Comparison of ENCODE assay signal across 14 cellular contexts in the genomic region with DNA sequence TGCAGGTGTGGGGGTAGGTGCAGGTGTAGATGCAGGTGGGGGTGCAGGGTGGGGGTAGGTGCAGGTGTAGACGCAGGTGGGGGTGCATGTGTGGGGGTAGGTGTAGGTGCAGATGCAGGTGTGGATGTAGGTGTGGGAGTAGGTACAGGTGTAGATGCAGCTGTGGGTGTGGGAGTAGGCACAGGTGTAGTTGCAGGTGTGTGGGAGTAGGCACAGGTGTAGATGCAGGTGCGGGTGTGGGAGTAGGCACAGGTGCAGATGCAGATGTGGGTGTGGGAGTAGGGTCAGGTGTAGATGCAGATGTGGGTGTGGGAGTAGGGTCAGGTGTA.
DNase-seq lines count a peak whose midpoint lies in the region; ATAC-seq, FAIRE-seq and TF ChIP-seq lines count a peak whose summit lies in the region.
"Had no signal": no experiment of that assay in that cellular context is flagged by ENCODE, and none has a peak within 500 bp of the region (broad histone marks: within the 10 kb centered on the region; RNA-seq: fewer than 3 reads in every experiment).

No MANE protein-coding gene starts in this region.

- peaks cover 2% of the 10 kb centered on the region for H3K36me3 Mint-ChIP-seq in neural progenitor cell

- TF ChIP-seq EP300 in K562 (IDR thresholded peaks at IDR 0.05; ENCODE audit: low read length): no peak

- CTCF ChIA-PET in K562 (lab: Yijun Ruan, JAX; ENCODE audit: low intra/inter-chr PET ratio): no interaction called here

- H3K4me1 ChIP-seq in left ventricle myocardium inferior (peaks cover 9% of the 10 kb centered on the region), K562 (replicated peaks in 1 of 2; ENCODE audit: control insufficient read depth in 2 of 2, insufficient read depth in 2 of 2, low read length in 2 of 2) (peaks cover 7 to 27% of the 10 kb centered on the region in 2 experiments; a peak in 4 of 5 replicates), neural progenitor cell (peaks cover 11% of the 10 kb centered on the region)

- DNase-seq in left ventricle myocardium inferior: peak; percentile 5
- no peak for DNase-seq in left ventricle myocardium superior
- no peak for DNase-seq in K562 (ENCODE audit: extremely low read depth in 1 of 4, low spot score in 3 of 4)
- no peak for DNase-seq in neural progenitor cell (ENCODE audit: low spot score)
- DNase-seq in NCI-H345 (lab: John Stamatoyannopoulos, UW): no peak
- DNase-seq: ACHN; NCI-H1436; NCI-H2029; NCI-H2171; NK-92 treated with Interleukin-12 subunit alpha and Interleukin-12 subunit beta, amount 100 ng/mL, for 24 hours had no signal

- H4K20me1 ChIP-seq in K562 (replicated peaks; ENCODE audit: control insufficient read depth, insufficient read depth, low read length) (peaks cover 13% of the 10 kb centered on the region), neural progenitor cell (ENCODE audit: low read depth) (no peaks in the 10 kb centered on the region)

- H3K36me3 ChIP-seq in left ventricle myocardium inferior (peaks cover 44% of the 10 kb centered on the region), K562 (ENCODE audit: control insufficient read depth, insufficient read depth, low read length) (peaks cover 10% of the 10 kb centered on the region; the same call in 1 of the 3 replicates), neural progenitor cell (no peaks in the 10 kb centered on the region)

- no peaks in the 10 kb centered on the region for H3K79me2 ChIP-seq in K562 (ENCODE audit: control insufficient read depth, insufficient read depth, low read length)
- H3K79me2 ChIP-seq in neural progenitor cell (ENCODE audit: low read depth): no peaks in the 10 kb centered on the region

- H3K4me2 ChIP-seq in K562 (ENCODE audit: insufficient read depth, low read length) (no peak overlapping the region), neural progenitor cell (no peak overlapping the region)

- H2AFZ ChIP-seq in K562 (ENCODE audit: low read depth, low read length) (no peak overlapping the region), neural progenitor cell (replicated peaks) (no peak overlapping the region)

- H3K9ac ChIP-seq in K562 (ENCODE audit: insufficient read depth in 1 of 2, low read depth in 2 of 2, low read length in 2 of 2): no peak overlapping the region
- no peak overlapping the region for H3K9ac ChIP-seq in neural progenitor cell

- intact Hi-C loops in left ventricle myocardium inferior (cut with micrococcal nuclease): no loop called here
- intact Hi-C loops in left ventricle myocardium superior (cut with micrococcal nuclease): no loop called here
- intact Hi-C loops in K562 (cut with micrococcal nuclease): no loop called here

- H3K4me3 Mint-ChIP-seq in neural progenitor cell: peak overlapping the region; percentile 33
- H3K4me3 Mint-ChIP-seq: B cell; CD4-positive, alpha-beta T cell had no signal

- H3K27me3 Mint-ChIP-seq in neural progenitor cell (ENCODE audit: insufficient read depth, low read depth): peaks cover 7% of the 10 kb centered on the region
- H3K27me3 Mint-ChIP-seq: B cell; CD4-positive, alpha-beta T cell had no signal

- H3K4me1 Mint-ChIP-seq in neural progenitor cell: peaks cover 12% of the 10 kb centered on the region
- H3K4me1 Mint-ChIP-seq: B cell had no signal

- no peak for TF ChIP-seq RAD21 in K562 (CRISPR knock-in tag; conservative IDR thresholded peaks at IDR 0.05 in 1 of 2, IDR thresholded peaks at IDR 0.05 in 1 of 2)

- H3K4me3 ChIP-seq in left ventricle myocardium inferior: no peak overlapping the region
- H3K4me3 ChIP-seq in K562: no peak overlapping the region
- H3K4me3 ChIP-seq in neural progenitor cell: no peak overlapping the region

- no TSS peak for BruUV-seq in K562 (replicated peaks; lab: Mats Ljungman, UMichigan)

- in situ Hi-C loops in K562 (cut with MboI): no loop called here

- no peak overlapping the region for H3K27ac Mint-ChIP-seq in neural progenitor cell
- H3K27ac Mint-ChIP-seq: B cell; CD4-positive, alpha-beta T cell had no signal

- no peaks in the 10 kb centered on the region for H3K9me3 Mint-ChIP-seq in neural progenitor cell
- H3K9me3 Mint-ChIP-seq: CD4-positive, alpha-beta T cell had no signal

- H3K9me3 ChIP-seq in left ventricle myocardium inferior (replicated peaks) (no peaks in the 10 kb centered on the region), K562 (replicated peaks; ENCODE audit: control insufficient read depth, insufficient read depth, low read depth, low read length) (no peaks in the 10 kb centered on the region), neural progenitor cell (ENCODE audit: low read depth) (no peaks in the 10 kb centered on the region)

- H3K27me3 ChIP-seq in left ventricle myocardium inferior (ENCODE audit: low read depth) (no peaks in the 10 kb centered on the region), K562 (ENCODE audit: control insufficient read depth in 2 of 2, insufficient read depth in 2 of 2, low read length in 2 of 2) (no peaks in the 10 kb centered on the region), neural progenitor cell (no peaks in the 10 kb centered on the region)

- no peaks in the 10 kb centered on the region for H3K9me1 ChIP-seq in K562 (ENCODE audit: control insufficient read depth, insufficient read depth, low read length)

- no peak for TF ChIP-seq POLR2A in K562 (conservative IDR thresholded peaks at IDR 0.05)

- no peak for FAIRE-seq in K562 (lab: Jason Lieb, UNC)

- no peaks in the 10 kb centered on the region for H3F3A ChIP-seq in neural progenitor cell (ENCODE audit: low read depth)

- TF ChIP-seq CTCF in left ventricle myocardium inferior (IDR thresholded peaks at IDR 0.05; ENCODE audit: borderline replicate concordance) (no peak), K562 (IDR thresholded peaks at IDR 0.05 in 2 of 3, conservative IDR thresholded peaks at IDR 0.05 in 1 of 3; ENCODE audit: insufficient read depth in 2 of 3, low read depth in 1 of 3, low read length in 3 of 3) (no peak), neural progenitor cell (IDR thresholded peaks at IDR 0.05) (no peak)

- H3K27ac ChIP-seq in left ventricle myocardium inferior (replicated peaks) (no peak overlapping the region), K562 (ENCODE audit: extremely low read depth, low read depth, low read length) (no peak overlapping the region), neural progenitor cell (no peak overlapping the region)

- no CpG with 5 or more reads among the region's 2 CpGs for WGBS in K562 (ENCODE audit: insufficient coverage, low coverage, missing lambda C conversion rate)

- POLR2A ChIA-PET in K562 (lab: Yijun Ruan, JAX): interaction anchor here (0.8 kb wide), 1 partner anchor 13 kb away, joined by 3 read pairs; no protein-coding TSS in a partner anchor

- ATAC-seq in left ventricle myocardium superior: no peak
- no peak for ATAC-seq in K562
- no peak for ATAC-seq in GM18502 (IDR thresholded peaks at IDR 0.05; ENCODE audit: poor library complexity, unreplicated experiment)
- no peak for ATAC-seq in GM21723 (IDR thresholded peaks at IDR 0.05; ENCODE audit: unreplicated experiment)

TF ChIP-seq in K562, 482 proteins besides CTCF, POLR2A, EP300 and RAD21:
- TF ChIP-seq ASH1L (IDR thresholded peaks at IDR 0.05; ENCODE audit: borderline replicate concordance, low read depth, partially characterized antibody) (no peak), ZKSCAN8 (CRISPR knock-in tag; IDR thresholded peaks at IDR 0.05) (no peak), CBFA2T2 (conservative IDR thresholded peaks at IDR 0.05) (0 out of 2 replicates have a peak, but pooled peaks have one; percentile 6)
